In genomic region chr17:41800601-41801373, GRCh38 we compare ENCODE assay signal across 8 cellular contexts. TPM values are rescaled to one million over a fixed set of nuclear protein-coding genes. Genes with fewer than 3 reads are reported as not detected.
DNase-seq lines count a peak whose midpoint lies in the region; ATAC-seq and TF ChIP-seq lines count a peak whose summit lies in the region.

No MANE protein-coding gene starts in this region.

- in situ Hi-C loops in ACHN (cut with HindIII; ENCODE audit: low pct_ligation_motif_present, low pct_unique_long_range_greater_than_20kb, low sequenced_read_pairs) = loop anchor here (10.0 kb wide), 1 partner anchor 56 kb away; no protein-coding TSS in a partner anchor

- peak; percentile 84 for DNase-seq in ACHN
- peak; percentile 43 to 58 for DNase-seq in cardiac fibroblast (ENCODE audit: low read depth in 2 of 2)
- peak; percentile 79 to 93 for DNase-seq in lower leg skin (ENCODE audit: low spot score in 2 of 2)
- DNase-seq in stimulated activated CD4-positive, alpha-beta T cell treated with anti-CD3 and anti-CD28 coated beads, Interleukin-1b, Interleukin-23, amount 100 ng/mL, for 48 hours = no peak
- no peak for DNase-seq in HEK293T (ENCODE audit: extremely low spot score)

- peak overlapping the region; percentile 12; the same call in 1 of the 2 replicates for H2AFZ ChIP-seq in KMS-11 (ENCODE audit: low read depth)

- POLR2A ChIA-PET in HEK293T (lab: Yijun Ruan, JAX) = interaction anchor here (0.7 to 4.3 kb wide), 8 partner anchors 8 to 112 kb away, joined by 4 to 24 read pairs (median 6); partner anchors contain the start of genes EIF1, FKBP10, JUP and KLHL11

- H3K4me3 ChIP-seq in KMS-11 (IDR thresholded peaks at IDR 0.05; ENCODE audit: insufficient read depth, low read depth, low read length) = no peak overlapping the region
- H3K4me3 ChIP-seq in cardiac fibroblast (replicated peaks in 1 of 2; ENCODE audit: low read depth in 2 of 2, low read length in 2 of 2) = no peak overlapping the region
- H3K4me3 ChIP-seq in lower leg skin (ENCODE audit: low read depth, poor library complexity, severe bottlenecking) = no peak overlapping the region

- H3K79me2 ChIP-seq in KMS-11 (ENCODE audit: insufficient read depth, low read depth) = no peaks in the 10 kb centered on the region

- H3K36me3 ChIP-seq in KMS-11 (ENCODE audit: insufficient read depth) = no peaks in the 10 kb centered on the region

- intact Hi-C loops in lower leg skin (cut with DNase I; ENCODE audit: low total_unique reads) = no loop called here

- CTCF ChIA-PET in HEK293T (lab: Yijun Ruan, JAX) = interaction anchor here (0.6 to 3.2 kb wide), 15 partner anchors 10 to 105 kb away, joined by 3 to 28 read pairs (median 4); partner anchors contain the start of genes FKBP10, JUP and P3H4

- TF ChIP-seq CTCF in KMS-11 (conservative IDR thresholded peaks at IDR 0.05; ENCODE audit: low read depth, low read length) (no peak), cardiac fibroblast (IDR thresholded peaks at IDR 0.05; ENCODE audit: low read depth, low read length) (no peak), lower leg skin (IDR thresholded peaks at IDR 0.05) (no peak)

- no peak for ATAC-seq in HG03342 (IDR thresholded peaks at IDR 0.05; ENCODE audit: unreplicated experiment)
- no peak for ATAC-seq in HG02571 (IDR thresholded peaks at IDR 0.05; ENCODE audit: unreplicated experiment)

- no peaks in the 10 kb centered on the region for H4K20me1 ChIP-seq in KMS-11 (ENCODE audit: insufficient read depth)

- H3K4me1 ChIP-seq in KMS-11 (ENCODE audit: low read depth, poor library complexity, severe bottlenecking) = peaks cover 19% of the 10 kb centered on the region

- no peaks in the 10 kb centered on the region for H3K27me3 ChIP-seq in KMS-11 (ENCODE audit: insufficient read depth, low read depth)

- H3K4me2 ChIP-seq in KMS-11 = peak overlapping the region; percentile 26; the same call in 1 of the 2 replicates

- no peak for TF ChIP-seq POLR2A in lower leg skin (IDR thresholded peaks at IDR 0.05)

- H3K27ac ChIP-seq in KMS-11 = no peak overlapping the region

- 18 to 23% methylated on average over 17 to 18 of the region's 18 CpGs for whole genome bisulfite sequencing in lower leg skin, 2 donors

- no peak overlapping the region for H3K9ac ChIP-seq in KMS-11

TF ChIP-seq in HEK293T, 16 proteins besides CTCF, POLR2A, EP300 and RAD21:
- TF ChIP-seq FOXK2 (IDR thresholded peaks at IDR 0.05) = no peak
- no peak for TF ChIP-seq SP1 (IDR thresholded peaks at IDR 0.05)
- no peak for TF ChIP-seq ARNT (IDR thresholded peaks at IDR 0.05)
- TF ChIP-seq LEF1 (IDR thresholded peaks at IDR 0.05; ENCODE audit: borderline replicate concordance) = no peak
- no peak for TF ChIP-seq FOXM1 (IDR thresholded peaks at IDR 0.05; ENCODE audit: borderline replicate concordance)
- TF ChIP-seq TARDBP (IDR thresholded peaks at IDR 0.05) = no peak
- no peak for TF ChIP-seq CTBP1 (IDR thresholded peaks at IDR 0.05; ENCODE audit: borderline replicate concordance)
- no peak for TF ChIP-seq ELF4 (IDR thresholded peaks at IDR 0.05)
- no peak for TF ChIP-seq FOXA1 (IDR thresholded peaks at IDR 0.05)
- no peak for TF ChIP-seq PKNOX1 (IDR thresholded peaks at IDR 0.05)
- TF ChIP-seq BHLHE40 (IDR thresholded peaks at IDR 0.05; ENCODE audit: borderline replicate concordance) = no peak
- no peak for TF ChIP-seq SUZ12 (IDR thresholded peaks at IDR 0.05)
- no peak for TF ChIP-seq NFRKB (IDR thresholded peaks at IDR 0.05)
- TF ChIP-seq ZNF384 (IDR thresholded peaks at IDR 0.05) = no peak
- no peak for TF ChIP-seq L3MBTL2 (conservative IDR thresholded peaks at IDR 0.05)
- no peak for TF ChIP-seq HDGF (IDR thresholded peaks at IDR 0.05; ENCODE audit: borderline replicate concordance)

RNA-seq across cellular contexts. Expression of gene P3H4, which starts 11.0 kb away (rescaled TPM):
- 10 to 100 TPM; 12.8 to 14.5 (median 13.2) TPM for total RNA-seq in lower leg skin

RNA-seq across cellular contexts. Expression of gene FKBP10, which starts 12.0 kb away (rescaled TPM):
- 10 to 100 TPM in 1 of 4 donors, 1 to 10 TPM in 3; 4.2 to 25.4 (median 6.8) TPM for total RNA-seq in lower leg skin

RNA-seq across cellular contexts. Expression of gene JUP, which starts 14.3 kb away (rescaled TPM):
- 1,000 to 10,000 TPM; 1,980 to 2,336 (median 2,116) TPM for total RNA-seq in lower leg skin

RNA-seq across cellular contexts. Expression of gene NT5C3B, which starts 35.2 kb away (rescaled TPM):
- 10 to 100 TPM; 17.7 to 35.1 (median 25.9) TPM for total RNA-seq in lower leg skin

RNA-seq across cellular contexts. Expression of gene KLHL10, which starts 36.8 kb away (rescaled TPM):
- not detected for total RNA-seq in lower leg skin

Comparison
In these comparisons a context has a peak if more than half of its experiments do, and no peak if none do; other contexts are left out.
1. DNase-seq: peak in ACHN (single experiment), cardiac fibroblast (2 of 2) and lower leg skin (2 of 2); none in stimulated activated CD4-positive, alpha-beta T cell treated with anti-CD3 and anti-CD28 coated beads, Interleukin-1b, Interleukin-23, amount 100 ng/mL, for 48 hours (single experiment) and HEK293T (single experiment).